Comparison of ENCODE assay signal across 8 cellular contexts in genomic region chr18:54357082-54357659, GRCh38. TPM values are rescaled to one million over a fixed set of nuclear protein-coding genes. Genes with fewer than 3 reads are reported as not detected.
DNase-seq lines count a peak whose midpoint lies in the region; ATAC-seq, FAIRE-seq and TF ChIP-seq lines count a peak whose summit lies in the region.

No MANE protein-coding gene starts in this region.

- H3K27me3 ChIP-seq in KMS-11 (ENCODE audit: insufficient read depth, low read depth) (no peaks in the 10 kb centered on the region), ascending aorta (no peaks in the 10 kb centered on the region), keratinocyte (ENCODE audit: control insufficient read depth, extremely low read depth, insufficient read depth, low read length) (no peaks in the 10 kb centered on the region), subcutaneous abdominal adipose tissue (ENCODE audit: control insufficient read depth in 5 of 5, insufficient read depth in 4 of 5, low read length in 5 of 5) (peaks cover 0 to 2% (median 0%) of the 10 kb centered on the region in 5 donors)

- H3K9ac ChIP-seq in KMS-11: peak overlapping the region; percentile 83
- H3K9ac ChIP-seq in keratinocyte (ENCODE audit: control insufficient read depth, extremely low read depth, insufficient read depth, low read length): peak overlapping the region; percentile 84
- peak overlapping the region in 4 of 5 donors; percentile 62 to 90 (median 82) for H3K9ac ChIP-seq in subcutaneous abdominal adipose tissue (ENCODE audit: low read length in 5 of 5)

- H3K27ac ChIP-seq in KMS-11: peak overlapping the region; percentile 80
- peak overlapping the region; percentile 19 to 33 for H3K27ac ChIP-seq in ascending aorta
- peak overlapping the region; percentile 82 for H3K27ac ChIP-seq in keratinocyte (ENCODE audit: control insufficient read depth, insufficient read depth, low read length)
- peak overlapping the region; percentile 25 for H3K27ac ChIP-seq in subcutaneous abdominal adipose tissue (ENCODE audit: low read depth, low read length)

- intact Hi-C loops in ascending aorta (cut with DNase I): loop anchor here (1.0 to 5.0 kb wide), 2 partner anchors 88 to 135 kb away; partner anchors contain the start of genes MBD2 and POLI

- no peak overlapping the region for H3K4me3 ChIP-seq in KMS-11 (IDR thresholded peaks at IDR 0.05; ENCODE audit: insufficient read depth, low read depth, low read length)
- H3K4me3 ChIP-seq in ascending aorta: peak overlapping the region; percentile 77 to 88
- H3K4me3 ChIP-seq in keratinocyte (ENCODE audit: control insufficient read depth in 2 of 3, extremely low read depth in 1 of 3, insufficient read depth in 2 of 3, low read depth in 1 of 3, low read length in 3 of 3): peak overlapping the region; percentile 67 to 97 (median 95)
- H3K4me3 ChIP-seq in subcutaneous abdominal adipose tissue (ENCODE audit: low read depth in 1 of 5, low read length in 5 of 5): peak overlapping the region; percentile 86 to 94 (median 90)

- DNase-seq in DMS79 (lab: John Stamatoyannopoulos, UW) (peak; percentile 27), ascending aorta (ENCODE audit: low spot score in 2 of 2) (no peak), keratinocyte (ENCODE audit: low read depth, low spot score) (no peak), dedifferentiated amniotic fluid mesenchymal stem cell (ENCODE audit: extremely low spot score) (no peak)

- H3K9me1 ChIP-seq in keratinocyte (ENCODE audit: control insufficient read depth, extremely low read depth, insufficient read depth, low read length): no peaks in the 10 kb centered on the region

- FAIRE-seq in keratinocyte (lab: Jason Lieb, UNC): no peak

- H3K4me1 ChIP-seq in KMS-11 (ENCODE audit: low read depth, poor library complexity, severe bottlenecking) (peaks cover 17% of the 10 kb centered on the region), ascending aorta (no peaks in the 10 kb centered on the region), keratinocyte (ENCODE audit: control insufficient read depth, extremely low read depth, insufficient read depth, low read length) (peaks cover 10% of the 10 kb centered on the region), subcutaneous abdominal adipose tissue (ENCODE audit: control insufficient read depth in 5 of 5, insufficient read depth in 5 of 5, low read length in 5 of 5) (peaks cover 0 to 21% (median 19%) of the 10 kb centered on the region in 5 donors)

- H4K20me1 ChIP-seq in KMS-11 (ENCODE audit: insufficient read depth) (no peaks in the 10 kb centered on the region), keratinocyte (ENCODE audit: control insufficient read depth, extremely low read depth, insufficient read depth, low read length) (no peaks in the 10 kb centered on the region)

- H3K9me3 ChIP-seq in ascending aorta (no peaks in the 10 kb centered on the region), keratinocyte (ENCODE audit: control insufficient read depth, low read depth, low read length) (no peaks in the 10 kb centered on the region), subcutaneous abdominal adipose tissue (ENCODE audit: control insufficient read depth in 5 of 5, low read length in 5 of 5) (peaks cover 0 to 2% (median 0%) of the 10 kb centered on the region in 5 donors)

- peaks cover 17% of the 10 kb centered on the region; the same call in 1 of the 2 replicates for H3K79me2 ChIP-seq in KMS-11 (ENCODE audit: insufficient read depth, low read depth)
- H3K79me2 ChIP-seq in keratinocyte (ENCODE audit: control insufficient read depth, insufficient read depth, low read length): peaks cover 7% of the 10 kb centered on the region

- peak overlapping the region; percentile 95 for H3K4me2 ChIP-seq in KMS-11
- peak overlapping the region; percentile 89 for H3K4me2 ChIP-seq in keratinocyte (ENCODE audit: control insufficient read depth, extremely low read depth, insufficient read depth, low read depth, low read length)

- no peaks in the 10 kb centered on the region for H3K36me3 ChIP-seq in KMS-11 (ENCODE audit: insufficient read depth)
- H3K36me3 ChIP-seq in ascending aorta: no peaks in the 10 kb centered on the region
- no peaks in the 10 kb centered on the region for H3K36me3 ChIP-seq in keratinocyte (ENCODE audit: control insufficient read depth in 2 of 2, extremely low read depth in 1 of 2, insufficient read depth in 2 of 2, low read length in 2 of 2)
- H3K36me3 ChIP-seq in subcutaneous abdominal adipose tissue (ENCODE audit: control insufficient read depth in 5 of 5, insufficient read depth in 5 of 5, low read length in 5 of 5): peaks cover 0 to 5% (median 0%) of the 10 kb centered on the region in 5 donors

- H2AFZ ChIP-seq in KMS-11 (ENCODE audit: low read depth): peak overlapping the region; percentile 97
- peak overlapping the region; percentile 88 for H2AFZ ChIP-seq in keratinocyte (ENCODE audit: control insufficient read depth, low read length)

- dilution Hi-C loops in keratinocyte (cut with MboI; ENCODE audit: extremely low pct_ligation_motif_present, low sequenced_read_pairs): no loop called here

- no peak for TF ChIP-seq CTCF in KMS-11 (conservative IDR thresholded peaks at IDR 0.05; ENCODE audit: low read depth, low read length)
- no peak for TF ChIP-seq CTCF in ascending aorta (IDR thresholded peaks at IDR 0.05)
- peak in 1 of 3 experiments; percentile 8 for TF ChIP-seq CTCF in keratinocyte (optimal IDR thresholded peaks at IDR 0.05 in 1 of 3, IDR thresholded peaks at IDR 0.05 in 1 of 3, conservative IDR thresholded peaks at IDR 0.05 in 1 of 3; ENCODE audit: extremely low read depth in 1 of 3, insufficient read depth in 2 of 3, low read length in 3 of 3)

- ATAC-seq in GM21423 (IDR thresholded peaks at IDR 0.05; ENCODE audit: unreplicated experiment) (peak; percentile 42), HG03378 (IDR thresholded peaks at IDR 0.05; ENCODE audit: unreplicated experiment) (no peak)

RNA-seq across cellular contexts. Expression of gene STARD6, which starts 0.5 kb away (rescaled TPM):
- total RNA-seq in ascending aorta: not detected
- polyA plus RNA-seq in keratinocyte: 0.30 TPM in 1 of 3 replicates, not detected in the others
- polyA plus RNA-seq in keratinocyte (2011; ENCODE audit: low read depth): not detected
- polyA plus RNA-seq in keratinocyte (2011; cell fraction: cytosol; rRNA removed): 0.12 TPM in 1 of 2 replicates, not detected in the other
- polyA plus RNA-seq in keratinocyte (2011; cell fraction: nucleus; rRNA removed): not detected in 2 replicates
- polyA plus RNA-seq in keratinocyte (2012; ENCODE audit: low replicate concordance): not detected in 2 replicates
- polyA minus RNA-seq in keratinocyte: not detected in 3 replicates
- polyA minus RNA-seq in keratinocyte (2011; cell fraction: cytosol; rRNA and poly(A)+ RNA removed): not detected
- polyA minus RNA-seq in keratinocyte (2011; cell fraction: nucleus; rRNA and poly(A)+ RNA removed): not detected in 2 replicates

RNA-seq across cellular contexts. Expression of gene C18orf54, which starts 0.5 kb away (rescaled TPM):
- total RNA-seq in ascending aorta: 0.96 TPM
- polyA plus RNA-seq in keratinocyte: 1.9 to 5.1 TPM (median 3.0 TPM) in 3 replicates
- 0.90 TPM for polyA plus RNA-seq in keratinocyte (2011; ENCODE audit: low read depth)
- 1.8 and 3.4 TPM in 2 replicates for polyA plus RNA-seq in keratinocyte (2011; cell fraction: cytosol; rRNA removed)
- polyA plus RNA-seq in keratinocyte (2011; cell fraction: nucleus; rRNA removed): 3.5 and 4.0 TPM in 2 replicates
- polyA plus RNA-seq in keratinocyte (2012; ENCODE audit: low replicate concordance): 0.56 and 3.9 TPM in 2 replicates
- 1.5 to 6.2 TPM (median 1.6 TPM) in 3 replicates for polyA minus RNA-seq in keratinocyte
- polyA minus RNA-seq in keratinocyte (2011; cell fraction: cytosol; rRNA and poly(A)+ RNA removed): 2.9 TPM
- polyA minus RNA-seq in keratinocyte (2011; cell fraction: nucleus; rRNA and poly(A)+ RNA removed): 2.2 and 4.3 TPM in 2 replicates

Comparison
In these comparisons a context has a peak if more than half of its experiments do, and no peak if none do; other contexts are left out.
1. H3K27ac ChIP-seq: peak in every context shown above with its lines; median percentile 82 in keratinocyte; 80 in KMS-11; 26 in ascending aorta; 25 in subcutaneous abdominal adipose tissue.